8 cellular contexts compared by ENCODE assay signal in genomic region chr1:16366722-16367257, GRCh38. TPM values are rescaled to one million over a fixed set of nuclear protein-coding genes. Genes with fewer than 3 reads are reported as not detected.
DNase-seq lines count a peak whose midpoint lies in the region; ATAC-seq and TF ChIP-seq lines count a peak whose summit lies in the region.

Gene SZRD1 (plus strand): TSS chr1:16367242. CDS start chr1:16367258, 16 bp downstream.

- no peaks in the 10 kb centered on the region for H3K27me3 ChIP-seq in kidney epithelial cell (ENCODE audit: control insufficient read depth, insufficient read depth, low read length)

- peak; percentile 97 for DNase-seq in AG20443 (ENCODE audit: low spot score)
- peak; percentile 99 to 100 for DNase-seq in NCI-H526 (lab: John Stamatoyannopoulos, UW)
- DNase-seq in activated CD4-positive, alpha-beta T cell treated with anti-CD3 and anti-CD28 coated beads for 48 hours: peak; percentile 96
- peak; percentile 92 for DNase-seq in kidney epithelial cell (ENCODE audit: low read depth)
- DNase-seq in stimulated activated CD4-positive, alpha-beta T cell treated with anti-CD3 and anti-CD28 coated beads, Interleukin-15, amount 100 ng/mL, for 48 hours (ENCODE audit: low read depth in 2 of 2): peak; percentile 93

- TF ChIP-seq CTCF in kidney epithelial cell (IDR thresholded peaks at IDR 0.05; ENCODE audit: insufficient read depth, low read length, poor library complexity, severe bottlenecking): no peak

- ATAC-seq in GM19328 (IDR thresholded peaks at IDR 0.05; ENCODE audit: unreplicated experiment): peak; percentile 65
- ATAC-seq in HG03469 (IDR thresholded peaks at IDR 0.05; ENCODE audit: unreplicated experiment): peak; percentile 64

- H3K36me3 ChIP-seq in kidney epithelial cell (ENCODE audit: control insufficient read depth, insufficient read depth, low read length): no peaks in the 10 kb centered on the region

- H3K27ac ChIP-seq in cingulate gyrus (ENCODE audit: low read depth, low read length): peak within 1 kb of the TSS; percentile 98

- peak within 1 kb of the TSS; percentile 92 for H3K4me3 ChIP-seq in kidney epithelial cell (ENCODE audit: low read depth, low read length)

RNA-seq across cellular contexts. Expression of gene SZRD1, which starts in this region (rescaled TPM):
- total RNA-seq in kidney epithelial cell: 96.0 and 108 TPM in 2 replicates

Comparison
In these comparisons a context has a peak if more than half of its experiments do, and no peak if none do; other contexts are left out.
1. Peak in every context shown above with its lines: DNase-seq, ATAC-seq, H3K4me3 ChIP-seq and H3K27ac ChIP-seq.